In the genomic region with DNA sequence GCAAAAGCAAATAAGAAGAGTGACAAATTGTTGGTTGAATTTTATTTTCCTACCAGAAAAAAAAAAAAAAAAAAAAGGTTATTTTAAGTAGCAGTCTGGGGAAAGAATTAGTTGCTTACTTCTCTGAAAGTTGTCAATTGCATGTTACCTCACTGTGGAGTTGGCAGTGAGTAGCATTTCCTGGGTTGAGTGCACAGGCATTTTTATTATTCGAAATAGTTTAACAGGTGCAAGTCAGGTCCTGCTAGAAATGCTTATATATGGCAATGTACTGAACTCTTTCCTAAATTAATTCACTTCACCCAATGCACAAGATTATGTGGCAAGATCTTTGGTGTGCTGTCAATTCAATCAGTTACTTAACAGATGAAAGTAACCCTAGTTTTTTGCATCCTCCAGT, we compare ENCODE assay signal across 22 cellular contexts.
DNase-seq lines count a peak whose midpoint lies in the region; ATAC-seq, FAIRE-seq and TF ChIP-seq lines count a peak whose summit lies in the region.
"Had no signal": no experiment of that assay in that cellular context is flagged by ENCODE, and none has a peak within 500 bp of the region (broad histone marks: within the 10 kb centered on the region; RNA-seq: fewer than 3 reads in every experiment).

No MANE protein-coding gene starts in this region.

- H3K4ac ChIP-seq in neuronal stem cell (ENCODE audit: low read length) = no peak overlapping the region

- BruUV-seq in GM12878 (replicated peaks; lab: Mats Ljungman, UMichigan) = no TSS peak

- H2BK12ac ChIP-seq in neuronal stem cell (ENCODE audit: low read length) = no peak overlapping the region

- CTCF ChIA-PET in GM12878 (lab: Yijun Ruan, JAX) = no interaction called here

- no peak overlapping the region for H2AK5ac ChIP-seq in neuronal stem cell (ENCODE audit: low read depth, low read length)

- in situ Hi-C loops in GM12878 (cut with MboI) = no loop called here

- H3K4me2 ChIP-seq in GM12878 (ENCODE audit: control insufficient read depth, insufficient read depth) (no peak overlapping the region), neuronal stem cell (ENCODE audit: insufficient read depth, low read length, poor library complexity, severe bottlenecking) (no peak overlapping the region)
- H3K4me2 ChIP-seq: A549; BLaER1 treated with 17β-estradiol and CSF1 and Interleukin-3, amounts not matched to agents 10 nM and 100 nM had no signal

- TF ChIP-seq CTCF in GM12878 (IDR thresholded peaks at IDR 0.05 in 2 of 3, conservative IDR thresholded peaks at IDR 0.05 in 1 of 3; ENCODE audit: control insufficient read depth in 2 of 3, extremely low read depth in 1 of 3, insufficient read depth in 1 of 3, low read depth in 3 of 3, low read length in 3 of 3) = no peak

- TF ChIP-seq EP300 in Ishikawa (IDR thresholded peaks at IDR 0.05; ENCODE audit: borderline replicate concordance) (peak; percentile 54; the same call in 1 of the 2 replicates), GM12878 (IDR thresholded peaks at IDR 0.05; ENCODE audit: borderline replicate concordance in 1 of 2, control insufficient read depth in 1 of 2, low read depth in 2 of 2, low read length in 2 of 2) (no peak)

- ATAC-seq in GM12878 = peak; percentile 28; the same call in 1 of the 3 replicates
- ATAC-seq: A549; CD8-positive, alpha-beta T cell had no signal

- intact Hi-C loops in GM12878 (cut with micrococcal nuclease; ENCODE audit: unreplicated experiment) (no loop called here), cardiac septum (cut with DNase I) (no loop called here)

- no peak overlapping the region for H3K9ac ChIP-seq in GM12878 (ENCODE audit: control insufficient read depth, insufficient read depth, low read length)
- H3K9ac ChIP-seq in neuronal stem cell (ENCODE audit: low read depth, low read length, poor library complexity) = no peak overlapping the region
- H3K9ac ChIP-seq: BLaER1 treated with 17β-estradiol and CSF1 and Interleukin-3, amounts not matched to agents 10 nM and 100 nM had no signal

- no peaks in the 10 kb centered on the region for H3K27me3 ChIP-seq in GM12878 (replicated peaks in 1 of 2; ENCODE audit: control insufficient read depth in 2 of 2, insufficient read depth in 2 of 2, low read length in 1 of 2)
- no peaks in the 10 kb centered on the region for H3K27me3 ChIP-seq in neuronal stem cell (ENCODE audit: control insufficient read depth in 3 of 3, insufficient read depth in 3 of 3, low read depth in 1 of 3, low read length in 3 of 3)
- H3K27me3 ChIP-seq: BLaER1 treated with 17β-estradiol and CSF1 and Interleukin-3, amounts not matched to agents 10 nM and 100 nM had no signal

- no peak overlapping the region for H3K14ac ChIP-seq in neuronal stem cell (ENCODE audit: low read length)

- H2BK120ac ChIP-seq in neuronal stem cell (ENCODE audit: low read depth, low read length) = no peak overlapping the region

- TF ChIP-seq RAD21 in Ishikawa (IDR thresholded peaks at IDR 0.05; ENCODE audit: low read depth) = no peak
- no peak for TF ChIP-seq RAD21 in GM12878 (IDR thresholded peaks at IDR 0.05; ENCODE audit: insufficient read depth, low read depth, low read length)

- SMC1A ChIA-PET in GM12878 (lab: Charles Lee; ENCODE audit: uncharacterized antibody, unreplicated experiment) = interaction anchor here (0.6 to 1.4 kb wide), 3 partner anchors 17 to 377 kb away, joined by 3 to 5 read pairs (median 4); no protein-coding TSS in a partner anchor

- POLR2A ChIA-PET in GM12878 (lab: Charles Lee) = interaction anchor here (0.8 kb wide), 1 partner anchor 32 kb away, joined by 3 read pairs; no protein-coding TSS in a partner anchor

- H3K36me3 ChIP-seq in GM12878 (ENCODE audit: control insufficient read depth in 2 of 2, insufficient read depth in 2 of 2, low read length in 1 of 2) (no peaks in the 10 kb centered on the region), neuronal stem cell (replicated peaks in 1 of 2; ENCODE audit: control insufficient read depth in 2 of 2, insufficient read depth in 2 of 2, low read length in 2 of 2) (no peaks in the 10 kb centered on the region)
- H3K36me3 ChIP-seq: BLaER1 treated with 17β-estradiol and CSF1 and Interleukin-3, amounts not matched to agents 10 nM and 100 nM had no signal

- no peak for FAIRE-seq in GM12878 (lab: Jason Lieb, UNC)
- FAIRE-seq: A549, D721Med, G401.6, GM12892, GM18507 had no signal

- H3K23ac ChIP-seq in neuronal stem cell (ENCODE audit: low read depth, low read length, poor library complexity) = no peak overlapping the region

- H3K27ac ChIP-seq in GM12878 (ENCODE audit: control insufficient read depth, insufficient read depth) (no peak overlapping the region), neuronal stem cell (replicated peaks; ENCODE audit: low read length) (no peak overlapping the region)
- H3K27ac ChIP-seq: 22Rv1; A549; BLaER1 treated with 17β-estradiol and CSF1 and Interleukin-3, amounts not matched to agents 10 nM and 100 nM; C4-2B had no signal

- WGBS in GM12878 (ENCODE audit: insufficient coverage, insufficient replicate concordance, low lambda C conversion rate, missing lambda C conversion rate) = 0% methylated on average over 1 of the region's 1 CpG
- no CpG with 5 or more reads among the region's 1 CpG for WGBS in neuronal stem cell (ENCODE audit: extremely low coverage in 2 of 2, insufficient read length in 2 of 2, insufficient replicate concordance in 1 of 2), 2 donors

- no peak overlapping the region for H4K91ac ChIP-seq in neuronal stem cell (ENCODE audit: low read depth, low read length, poor library complexity)

- DNase-seq in GM12878 (ENCODE audit: low read depth, low spot score) (no peak), left kidney (ENCODE audit: low read depth, low spot score) (peak; percentile 51), renal cortical epithelial cell (ENCODE audit: low read depth) (peak; percentile 0), neuronal stem cell (ENCODE audit: low spot score) (no peak), NCI-H446 treated with DMSO at 0.1 percent for 48 hours (lab: John Stamatoyannopoulos, UW) (no peak), cardiac septum (ENCODE audit: low spot score) (no peak)
- DNase-seq: AML-193; Caco-2; Calu3; CD4-positive, alpha-beta T cell; CD8-positive, alpha-beta T cell; DMS79 treated with DMSO at 0.1 percent for 48 hours; GF-D8 had no signal

- H4K20me1 ChIP-seq in GM12878 (ENCODE audit: control insufficient read depth, insufficient read depth) = no peaks in the 10 kb centered on the region
- H4K20me1 ChIP-seq: BLaER1 treated with 17β-estradiol and CSF1 and Interleukin-3, amounts not matched to agents 10 nM and 100 nM had no signal

- H3K4me3 ChIP-seq in GM12878 = no peak overlapping the region
- H3K4me3 ChIP-seq in neuronal stem cell (ENCODE audit: low read length in 2 of 2) = no peak overlapping the region
- H3K4me3 ChIP-seq: A549; BLaER1 treated with 17β-estradiol and CSF1 and Interleukin-3, amounts not matched to agents 10 nM and 100 nM had no signal

- no peak overlapping the region for H2BK15ac ChIP-seq in neuronal stem cell (ENCODE audit: low read length)

- no peak overlapping the region for H3K18ac ChIP-seq in neuronal stem cell (ENCODE audit: low read length)

- H4K8ac ChIP-seq in neuronal stem cell (ENCODE audit: low read depth, low read length) = no peak overlapping the region

- no peaks in the 10 kb centered on the region for H3K79me1 ChIP-seq in neuronal stem cell (ENCODE audit: low read depth, low read length)

- no peaks in the 10 kb centered on the region for H3K4me1 ChIP-seq in GM12878 (ENCODE audit: control insufficient read depth, insufficient read depth, low read length)
- H3K4me1 ChIP-seq in neuronal stem cell (ENCODE audit: control insufficient read depth in 2 of 2, insufficient read depth in 1 of 2, low read depth in 1 of 2, low read length in 2 of 2) = no peaks in the 10 kb centered on the region
- H3K4me1 ChIP-seq: A549; BLaER1 treated with 17β-estradiol and CSF1 and Interleukin-3, amounts not matched to agents 10 nM and 100 nM; Caco-2 had no signal

- no peaks in the 10 kb centered on the region for H3K79me2 ChIP-seq in GM12878 (ENCODE audit: control insufficient read depth, insufficient read depth, low read length)

- H2AFZ ChIP-seq in GM12878 (ENCODE audit: control insufficient read depth, low read depth, low read length) = no peak overlapping the region
- no peak overlapping the region for H2AFZ ChIP-seq in neuronal stem cell (ENCODE audit: low read length)

- no peaks in the 10 kb centered on the region for H3K9me3 ChIP-seq in GM12878 (replicated peaks; ENCODE audit: control insufficient read depth, insufficient read depth, low read length)
- no peaks in the 10 kb centered on the region for H3K9me3 ChIP-seq in neuronal stem cell (replicated peaks in 1 of 2; ENCODE audit: control insufficient read depth in 2 of 2, insufficient read depth in 1 of 2, low read depth in 1 of 2, low read length in 2 of 2)
- H3K9me3 ChIP-seq: A549; BLaER1 treated with 17β-estradiol and CSF1 and Interleukin-3, amounts not matched to agents 10 nM and 100 nM; Caco-2 had no signal

- no peak for TF ChIP-seq POLR2A in GM12878 (IDR thresholded peaks at IDR 0.05; ENCODE audit: low read depth, low read length)

- RAD21 ChIA-PET in GM12878 (lab: Charles Lee; ENCODE audit: unreplicated experiment) = interaction anchor here (0.6 to 1.2 kb wide), 4 partner anchors 30 to 785 kb away, joined by 3 to 4 read pairs (median 3); no protein-coding TSS in a partner anchor

- no peak overlapping the region for H2BK5ac ChIP-seq in neuronal stem cell (ENCODE audit: low read length)

TF ChIP-seq in Ishikawa, 13 proteins besides CTCF, POLR2A, EP300 and RAD21 (continues in another document):
- TF ChIP-seq EGR1 (IDR thresholded peaks at IDR 0.05) (no peak), CEBPB (IDR thresholded peaks at IDR 0.05) (peak; percentile 41)
- TF ChIP-seq, protein P1, sequence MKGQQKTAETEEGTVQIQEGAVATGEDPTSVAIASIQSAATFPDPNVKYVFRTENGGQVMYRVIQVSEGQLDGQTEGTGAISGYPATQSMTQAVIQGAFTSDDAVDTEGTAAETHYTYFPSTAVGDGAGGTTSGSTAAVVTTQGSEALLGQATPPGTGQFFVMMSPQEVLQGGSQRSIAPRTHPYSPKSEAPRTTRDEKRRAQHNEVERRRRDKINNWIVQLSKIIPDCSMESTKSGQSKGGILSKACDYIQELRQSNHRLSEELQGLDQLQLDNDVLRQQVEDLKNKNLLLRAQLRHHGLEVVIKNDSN (IDR thresholded peaks at IDR 0.05) = no peak

Comparison
In these comparisons a context has a peak if more than half of its experiments do, and no peak if none do; other contexts are left out.
1. DNase-seq: peak in left kidney (single experiment) and renal cortical epithelial cell (single experiment); none in GM12878 (single experiment), neuronal stem cell (single experiment), NCI-H446 treated with DMSO at 0.1 percent for 48 hours (single experiment) and cardiac septum (single experiment).